14 cellular contexts compared by ENCODE assay signal in the genomic region with DNA sequence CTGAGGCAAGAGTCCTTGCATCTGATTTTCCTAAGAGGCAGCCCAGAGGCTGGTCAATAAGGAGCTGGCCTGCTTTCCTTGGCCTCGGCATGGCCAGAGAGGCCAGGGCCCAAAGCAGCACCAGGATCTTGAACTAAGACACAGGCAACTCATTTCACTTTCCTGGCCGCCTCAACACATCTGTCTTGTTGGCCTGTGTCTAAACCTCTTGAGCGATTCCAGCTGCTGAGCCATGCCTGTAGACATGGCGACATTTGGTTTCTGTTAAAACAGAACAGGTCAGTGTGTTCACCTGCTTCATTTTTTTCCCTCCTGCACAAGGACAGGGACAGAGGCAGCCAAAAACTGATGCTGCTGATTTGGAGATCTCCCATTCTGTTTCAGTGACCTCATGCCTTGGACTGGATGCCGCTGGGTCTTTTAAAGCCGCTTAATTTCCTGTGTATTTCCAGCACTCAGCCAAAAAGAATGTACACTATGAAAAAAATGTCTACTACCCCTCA.
DNase-seq lines count a peak whose midpoint lies in the region; ATAC-seq, FAIRE-seq and TF ChIP-seq lines count a peak whose summit lies in the region.
"Had no signal": no experiment of that assay in that cellular context is flagged by ENCODE, and none has a peak within 500 bp of the region (broad histone marks: within the 10 kb centered on the region; RNA-seq: fewer than 3 reads in every experiment).

No MANE protein-coding gene starts in this region.

- no peaks in the 10 kb centered on the region for H3K4me1 ChIP-seq in astrocyte (ENCODE audit: insufficient read depth, low read length)

- H3K4me3 Mint-ChIP-seq in astrocyte (ENCODE audit: unreplicated experiment): no peak overlapping the region
- H3K4me3 Mint-ChIP-seq: stimulated activated memory B cell treated with anti-CD40 and anti-IgM and Interleukin-4, amounts not matched to agents 10 μg/mL and 1 μg/mL and 100 μg/mL, for 72 hours had no signal

- peak; percentile 29 for FAIRE-seq in astrocyte (lab: Jason Lieb, UNC)

- DNase-seq in astrocyte (ENCODE audit: low read depth): no peak
- peak; percentile 81 for DNase-seq in Right ventricle myocardium superior
- peak; percentile 87 for DNase-seq in posterior vena cava (ENCODE audit: low spot score)
- no peak for DNase-seq in NCI-H2081 (lab: John Stamatoyannopoulos, UW)
- no peak for DNase-seq in NCI-H2029 treated with DMSO at 0.1 percent for 48 hours (lab: John Stamatoyannopoulos, UW)
- no peak for DNase-seq in NCI-H226
- DNase-seq in NK-92 treated with Interleukin-12 subunit alpha and Interleukin-12 subunit beta, amount 100 ng/mL, for 24 hours (lab: John Stamatoyannopoulos, UW): no peak
- DNase-seq: activated gamma-delta T cell treated with Interleukin-2 at 50 U/mL for 16 hours; cerebellar nuclear complex; MM.1S; stimulated activated CD4-positive, alpha-beta T cell treated with anti-CD3 and anti-CD28 coated beads, Interleukin-4, amount 100 ng/mL, for 4 hours had no signal

- no peak overlapping the region for H3K9ac ChIP-seq in astrocyte (ENCODE audit: low read length)

- no peaks in the 10 kb centered on the region for H3K9me3 Mint-ChIP-seq in astrocyte (ENCODE audit: unreplicated experiment)
- H3K9me3 Mint-ChIP-seq: stimulated activated memory B cell treated with anti-CD40 and anti-IgM and Interleukin-4, amounts not matched to agents 10 μg/mL and 1 μg/mL and 100 μg/mL, for 72 hours had no signal

- H3K36me3 ChIP-seq in astrocyte (ENCODE audit: insufficient read depth, low read length): no peaks in the 10 kb centered on the region

- H4K20me1 ChIP-seq in astrocyte (ENCODE audit: insufficient read depth, low read length): no peaks in the 10 kb centered on the region

- H3K4me2 ChIP-seq in astrocyte (ENCODE audit: low read length): peak overlapping the region; percentile 29

- no peak overlapping the region for H3K27ac Mint-ChIP-seq in astrocyte (ENCODE audit: unreplicated experiment)
- H3K27ac Mint-ChIP-seq: stimulated activated memory B cell treated with anti-CD40 and anti-IgM and Interleukin-4, amounts not matched to agents 10 μg/mL and 1 μg/mL and 100 μg/mL, for 72 hours had no signal

- peaks cover 2% of the 10 kb centered on the region for H3K36me3 Mint-ChIP-seq in astrocyte (ENCODE audit: low read depth, unreplicated experiment)
- H3K36me3 Mint-ChIP-seq: stimulated activated memory B cell treated with anti-CD40 and anti-IgM and Interleukin-4, amounts not matched to agents 10 μg/mL and 1 μg/mL and 100 μg/mL, for 72 hours had no signal

- H3K27ac ChIP-seq in astrocyte (ENCODE audit: low read depth, low read length): no peak overlapping the region
- H3K27ac ChIP-seq: SK-N-MC had no signal

- peaks cover 6% of the 10 kb centered on the region for H3K4me1 Mint-ChIP-seq in astrocyte (ENCODE audit: low read depth, unreplicated experiment)
- H3K4me1 Mint-ChIP-seq: stimulated activated memory B cell treated with anti-CD40 and anti-IgM and Interleukin-4, amounts not matched to agents 10 μg/mL and 1 μg/mL and 100 μg/mL, for 72 hours had no signal

- H3K4me3 ChIP-seq in astrocyte (ENCODE audit: insufficient read depth, low read depth, low read length): no peak overlapping the region
- H3K4me3 ChIP-seq: SK-N-MC had no signal

- intact Hi-C loops in Right ventricle myocardium superior (cut with DNase I) (no loop called here), posterior vena cava (cut with DNase I) (no loop called here)

- no peak overlapping the region for H2AFZ ChIP-seq in astrocyte (ENCODE audit: low read depth, low read length)

- H3K27me3 Mint-ChIP-seq in astrocyte (ENCODE audit: low read depth, unreplicated experiment): no peaks in the 10 kb centered on the region
- H3K27me3 Mint-ChIP-seq: stimulated activated memory B cell treated with anti-CD40 and anti-IgM and Interleukin-4, amounts not matched to agents 10 μg/mL and 1 μg/mL and 100 μg/mL, for 72 hours had no signal

- peak; percentile 94 for ATAC-seq in Right ventricle myocardium superior (ENCODE audit: poor library complexity)
- ATAC-seq: esophagus mucosa; stimulated activated memory B cell treated with anti-CD40 and anti-IgM and Interleukin-4, amounts not matched to agents 10 μg/mL and 1 μg/mL and 100 μg/mL, for 72 hours had no signal

- H3K9me3 ChIP-seq in astrocyte (ENCODE audit: insufficient read depth, low read depth, low read length): no peaks in the 10 kb centered on the region

- no peaks in the 10 kb centered on the region for H3K79me2 ChIP-seq in astrocyte (ENCODE audit: insufficient read depth, low read length)

- no peaks in the 10 kb centered on the region for H3K27me3 ChIP-seq in astrocyte (ENCODE audit: insufficient read depth, low read length)

- no peak for TF ChIP-seq CTCF in astrocyte (IDR thresholded peaks at IDR 0.05; ENCODE audit: insufficient read depth, low read depth, low read length)

Comparison
In these comparisons a context has a peak if more than half of its experiments do, and no peak if none do; other contexts are left out.
1. DNase-seq: peak in Right ventricle myocardium superior (single experiment) and posterior vena cava (single experiment); none in astrocyte (single experiment), NCI-H2081 (0 of 2), NCI-H2029 treated with DMSO at 0.1 percent for 48 hours (single experiment), NCI-H226 (single experiment) and NK-92 treated with Interleukin-12 subunit alpha and Interleukin-12 subunit beta, amount 100 ng/mL, for 24 hours (single experiment).